ENCODE assay signal across 9 cellular contexts in the genomic region with DNA sequence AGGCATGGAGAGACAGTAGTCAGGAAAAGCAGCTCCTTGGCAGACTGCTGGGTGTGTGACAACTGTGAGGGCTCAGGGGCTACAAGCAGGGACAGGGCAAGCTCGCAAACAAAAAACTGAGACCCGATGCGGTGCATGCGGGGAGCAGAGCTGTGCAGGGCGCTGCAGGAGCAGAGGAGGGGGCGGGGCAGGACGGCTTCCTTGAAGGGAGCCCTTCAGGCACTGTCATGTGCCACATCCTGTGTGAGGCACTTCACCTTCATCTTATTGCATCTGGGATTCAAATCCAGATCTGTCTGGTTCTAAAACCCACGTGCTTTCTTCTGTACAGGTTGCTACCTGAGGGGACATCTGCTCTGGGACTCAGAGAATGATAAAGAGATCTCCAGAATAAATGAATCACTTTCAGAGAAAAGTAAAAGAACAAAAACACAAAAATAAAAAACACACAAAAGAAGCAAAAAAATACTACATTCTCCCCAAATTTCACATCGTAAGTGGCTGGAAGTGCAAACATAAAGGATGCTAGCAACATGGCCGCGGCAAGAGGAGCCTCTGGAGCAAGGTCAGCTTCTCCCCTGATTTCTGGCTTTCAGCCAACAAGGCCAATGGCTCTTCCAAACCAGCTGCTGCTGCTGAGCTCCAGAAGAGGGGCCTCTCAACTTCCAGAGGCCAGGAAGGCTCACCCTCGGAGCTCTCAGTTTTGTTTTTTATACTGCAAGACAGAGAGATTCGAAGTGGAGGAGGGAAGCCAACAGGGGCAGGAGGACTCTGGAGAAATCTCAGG. TPM values are rescaled to one million over a fixed set of nuclear protein-coding genes. Genes with fewer than 3 reads are reported as not detected.
A peak's percentile ranks its signal among the peaks of the same experiment; 100 is the strongest.
DNase-seq lines count a peak whose midpoint lies in the region; ATAC-seq, FAIRE-seq and TF ChIP-seq lines count a peak whose summit lies in the region.
"Had no signal": no experiment of that assay in that cellular context is flagged by ENCODE, and none has a peak within 500 bp of the region (broad histone marks: within the 10 kb centered on the region; RNA-seq: fewer than 3 reads in every experiment).

No MANE protein-coding gene starts in this region.

- H3K36me3 ChIP-seq in WERI-Rb-1: no peaks in the 10 kb centered on the region

- H3K4me3 ChIP-seq in WERI-Rb-1 (ENCODE audit: low read depth, low read length): no peak overlapping the region
- H3K4me3 ChIP-seq: thoracic aorta had no signal

- intact Hi-C loops in Right ventricle myocardium inferior (cut with DNase I) (loop anchor here (2.0 kb wide), 1 partner anchor 74 kb away; no protein-coding TSS in a partner anchor), cardiac septum (cut with DNase I) (loop anchor here (10.0 kb wide), 1 partner anchor 224 kb away; no protein-coding TSS in a partner anchor)

- H3K27ac ChIP-seq in WERI-Rb-1 (no peak overlapping the region), angular gyrus (ENCODE audit: low read depth, low read length) (peak overlapping the region; percentile 49)
- H3K27ac ChIP-seq: thoracic aorta had no signal

- ATAC-seq in Right ventricle myocardium inferior: peak; percentile 20

- no peak for FAIRE-seq in HTR-8/SVneo (lab: Jason Lieb, UNC)

- TF ChIP-seq CTCF in WERI-Rb-1 (IDR thresholded peaks at IDR 0.05; ENCODE audit: low read depth, low read length): no peak

- no peaks in the 10 kb centered on the region for H3K27me3 ChIP-seq in WERI-Rb-1 (ENCODE audit: insufficient read depth, low read depth, severe bottlenecking)

- H3K9me3 ChIP-seq in WERI-Rb-1 (ENCODE audit: severe bottlenecking): no peaks in the 10 kb centered on the region
- H3K9me3 ChIP-seq: thoracic aorta had no signal

- DNase-seq in Right ventricle myocardium inferior (ENCODE audit: missing footprints) (no peak), cardiac septum (ENCODE audit: low spot score) (no peak), WERI-Rb-1 (peak; percentile 29), HTR-8/SVneo (ENCODE audit: insufficient read length, low spot score) (no peak), mesenteric fat pad (ENCODE audit: low spot score) (no peak)
- DNase-seq in stimulated activated naive CD4-positive, alpha-beta T cell treated with Interleukin-2 at 50 U/mL for 16 hours (lab: John Stamatoyannopoulos, UW): peak; percentile 3
- DNase-seq in effector CD8-positive, alpha-beta T cell (lab: John Stamatoyannopoulos, UW): no peak

RNA-seq across cellular contexts. Expression of gene LYRM9, which starts 14.2 kb away (rescaled TPM):
- total RNA-seq in Right ventricle myocardium inferior (6.7 TPM), cardiac septum (8.8 TPM), mesenteric fat pad (10.4 TPM)

Comparison
In these comparisons a context has a peak if more than half of its experiments do, and no peak if none do; other contexts are left out.
1. DNase-seq: peak in WERI-Rb-1 (single experiment) and stimulated activated naive CD4-positive, alpha-beta T cell treated with Interleukin-2 at 50 U/mL for 16 hours (single experiment); none in Right ventricle myocardium inferior (single experiment), cardiac septum (single experiment), HTR-8/SVneo (single experiment), effector CD8-positive, alpha-beta T cell (single experiment) and mesenteric fat pad (single experiment).